Comparison of ENCODE assay signal across 30 cellular contexts in the genomic region with DNA sequence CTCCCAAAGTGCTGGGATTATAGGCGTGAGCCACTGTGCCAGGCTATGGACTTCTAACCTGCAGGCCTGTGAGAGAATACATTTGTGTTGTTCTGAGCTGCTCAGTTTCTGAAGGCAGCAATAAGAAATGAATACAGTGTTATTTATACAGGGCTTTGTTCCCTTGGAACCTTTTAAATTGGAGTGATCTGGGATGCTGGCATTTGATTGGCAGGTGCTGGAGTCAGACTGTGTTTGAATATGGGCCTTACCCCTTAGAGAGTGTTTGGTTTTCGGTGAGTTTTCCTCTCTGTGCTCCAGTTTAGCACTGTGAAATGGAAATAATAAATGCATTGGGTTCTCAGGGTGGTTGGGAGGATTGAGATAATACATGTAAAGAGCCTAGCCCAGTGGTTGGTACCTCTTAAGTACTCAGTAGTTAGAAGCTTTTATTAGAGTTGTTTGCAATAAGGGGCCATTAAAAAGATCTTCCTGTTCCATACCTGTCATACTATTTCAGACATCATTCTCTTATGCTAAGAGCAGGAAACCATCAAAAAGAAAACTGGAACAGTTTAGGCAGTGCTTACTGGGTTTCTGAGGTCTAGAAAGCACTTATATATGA. TPM values are rescaled to one million over a fixed set of nuclear protein-coding genes. Genes with fewer than 3 reads are reported as not detected.
"Had no signal": no experiment of that assay in that cellular context is flagged by ENCODE, and none has a peak within 500 bp of the region (broad histone marks: within the 10 kb centered on the region; RNA-seq: fewer than 3 reads in every experiment).

No MANE protein-coding gene starts in this region.

- ATAC-seq: naive thymus-derived CD4-positive, alpha-beta T cell; natural killer cell treated with Interleukin-12 subunit alpha and Interleukin-12 subunit beta and Interleukin-15 and Interleukin-18, amount 100 ng/mL, for 72 hours; psoas muscle; right cardiac atrium; right lobe of liver; stimulated activated memory B cell treated with anti-CD40 and anti-IgM and Interleukin-4, amounts not matched to agents 10 μg/mL and 1 μg/mL and 100 μg/mL, for 72 hours; stimulated activated naive CD8-positive, alpha-beta T cell treated with anti-CD3 and anti-CD28 coated beads, Interleukin-15, amount 100 ng/mL, for 72 hours; stimulated activated naive CD8-positive, alpha-beta T cell treated with anti-CD3 and anti-CD28 coated beads, Interleukin-15, Interleukin-2, amounts not matched to agents 100 U/mL and 50 U/mL, for 24 hours had no signal

- H3K4me2 ChIP-seq: neural progenitor cell had no signal

- H3K27me3 ChIP-seq: neural progenitor cell, ovary, right lobe of liver, testis, tibial nerve, upper lobe of left lung, vagina had no signal

- H3K4me1 Mint-ChIP-seq: naive thymus-derived CD4-positive, alpha-beta T cell; stimulated activated memory B cell treated with anti-CD40 and anti-IgM and Interleukin-4, amounts not matched to agents 10 μg/mL and 1 μg/mL and 100 μg/mL, for 72 hours; stimulated activated naive CD8-positive, alpha-beta T cell treated with anti-CD3 and anti-CD28 coated beads, Interleukin-15, amount 100 ng/mL, for 72 hours had no signal

- H3K27ac Mint-ChIP-seq: naive thymus-derived CD4-positive, alpha-beta T cell; natural killer cell treated with Interleukin-12 subunit alpha and Interleukin-12 subunit beta and Interleukin-15 and Interleukin-18, amount 100 ng/mL, for 72 hours; nephron progenitor cell; neural progenitor cell; progenitor cell of endocrine pancreas; stimulated activated memory B cell treated with anti-CD40 and anti-IgM and Interleukin-4, amounts not matched to agents 10 μg/mL and 1 μg/mL and 100 μg/mL, for 72 hours; stimulated activated naive CD8-positive, alpha-beta T cell treated with anti-CD3 and anti-CD28 coated beads, Interleukin-15, amount 100 ng/mL, for 72 hours had no signal

- H3K36me3 Mint-ChIP-seq: naive thymus-derived CD4-positive, alpha-beta T cell; natural killer cell treated with Interleukin-12 subunit alpha and Interleukin-12 subunit beta and Interleukin-15 and Interleukin-18, amount 100 ng/mL, for 72 hours; neural progenitor cell; stimulated activated memory B cell treated with anti-CD40 and anti-IgM and Interleukin-4, amounts not matched to agents 10 μg/mL and 1 μg/mL and 100 μg/mL, for 72 hours had no signal

- H3K9me3 Mint-ChIP-seq: naive thymus-derived CD4-positive, alpha-beta T cell; natural killer cell treated with Interleukin-12 subunit alpha and Interleukin-12 subunit beta and Interleukin-15 and Interleukin-18, amount 100 ng/mL, for 72 hours; nephron progenitor cell; neural progenitor cell; stimulated activated memory B cell treated with anti-CD40 and anti-IgM and Interleukin-4, amounts not matched to agents 10 μg/mL and 1 μg/mL and 100 μg/mL, for 72 hours; stimulated activated naive CD8-positive, alpha-beta T cell treated with anti-CD3 and anti-CD28 coated beads, Interleukin-15, amount 100 ng/mL, for 72 hours had no signal

- H3K4me3 ChIP-seq: neural progenitor cell, ovary, psoas muscle, right lobe of liver, sigmoid colon, suprapubic skin, testis, tibial nerve, upper lobe of left lung, vagina had no signal

- H3K9me3 ChIP-seq: ovary, psoas muscle, right lobe of liver, sigmoid colon, suprapubic skin, testis, tibial nerve, upper lobe of left lung, vagina had no signal

- DNase-seq: naive thymus-derived CD4-positive, alpha-beta T cell; nephron progenitor cell; occipital lobe; ovary; posterior cingulate gyrus; psoas muscle; right cardiac atrium; right lobe of liver; sigmoid colon; small intestine; stimulated activated CD4-positive, alpha-beta T cell treated with anti-CD3 and anti-CD28 coated beads, Interleukin-15, amount 100 ng/mL, for 24 hours; stimulated activated CD4-positive, alpha-beta T cell treated with anti-CD3 and anti-CD28 coated beads, Interleukin-2, amount 100 ng/mL, for 24 hours; stimulated activated CD4-positive, alpha-beta T cell treated with anti-CD3 and anti-CD28 coated beads, Interleukin-2, amount 100 ng/mL, for 48 hours; stimulated activated CD4-positive, alpha-beta T cell treated with anti-CD3 and anti-CD28 coated beads, Interleukin-4, amount 100 ng/mL, for 24 hours; stimulated activated CD8-positive, alpha-beta memory T cell treated with anti-CD3 and anti-CD28 coated beads, Interleukin-4, amount 100 ng/mL, for 48 hours; stimulated activated naive CD4-positive, alpha-beta T cell; stimulated activated naive CD8-positive, alpha-beta T cell treated with anti-CD3 and anti-CD28 coated beads, Interleukin-15, amount 100 ng/mL, for 72 hours; stimulated activated naive CD8-positive, alpha-beta T cell treated with anti-CD3 and anti-CD28 coated beads, Interleukin-15, Interleukin-2, amounts not matched to agents 100 U/mL and 50 U/mL, for 24 hours; substantia nigra; testis; trophoblast cell; upper lobe of left lung had no signal

- H3K27ac ChIP-seq: neural progenitor cell, ovary, parathyroid adenoma, psoas muscle, right lobe of liver, sigmoid colon, suprapubic skin, testis, tibial nerve, upper lobe of left lung, vagina had no signal

- H3K9ac ChIP-seq: neural progenitor cell, parathyroid adenoma had no signal

- H3K4me3 Mint-ChIP-seq: naive thymus-derived CD4-positive, alpha-beta T cell; natural killer cell treated with Interleukin-12 subunit alpha and Interleukin-12 subunit beta and Interleukin-15 and Interleukin-18, amount 100 ng/mL, for 72 hours; nephron progenitor cell; neural progenitor cell; stimulated activated memory B cell treated with anti-CD40 and anti-IgM and Interleukin-4, amounts not matched to agents 10 μg/mL and 1 μg/mL and 100 μg/mL, for 72 hours; stimulated activated naive CD8-positive, alpha-beta T cell treated with anti-CD3 and anti-CD28 coated beads, Interleukin-15, amount 100 ng/mL, for 72 hours had no signal

- H3K36me3 ChIP-seq: neural progenitor cell, ovary, right lobe of liver, sigmoid colon, suprapubic skin, tibial nerve, upper lobe of left lung, vagina had no signal

- H2AFZ ChIP-seq: neural progenitor cell, parathyroid adenoma had no signal

- H3K79me2 ChIP-seq: parathyroid adenoma had no signal

RNA-seq across cellular contexts. Expression of a gene that starts 22.1 kb away (rescaled TPM):
- total RNA-seq: natural killer cell treated with Interleukin-12 subunit alpha and Interleukin-12 subunit beta and Interleukin-15 and Interleukin-18, amount 100 ng/mL, for 72 hours had no signal
